ENCODE assay signal across 15 cellular contexts in the genomic region with DNA sequence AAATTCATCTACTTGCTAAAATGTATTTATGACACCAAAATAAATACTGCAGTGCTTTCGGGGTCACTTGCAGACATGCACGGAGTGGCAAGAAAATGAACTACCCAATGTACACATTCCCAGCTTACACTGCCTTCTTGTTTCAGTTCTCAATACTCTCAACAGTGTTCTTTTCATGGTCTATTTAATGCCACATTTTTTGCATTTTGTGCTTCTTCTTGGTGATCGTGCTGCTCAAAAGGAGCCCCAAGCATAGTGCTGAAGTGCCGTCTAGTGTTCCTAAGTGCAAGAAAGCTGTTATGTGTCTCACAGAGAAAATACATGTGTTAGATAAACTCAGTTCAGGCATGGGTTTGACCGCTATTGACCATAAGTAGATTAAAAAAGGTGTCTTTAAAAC.
DNase-seq lines count a peak whose midpoint lies in the region; ATAC-seq and TF ChIP-seq lines count a peak whose summit lies in the region.
"Had no signal": no experiment of that assay in that cellular context is flagged by ENCODE, and none has a peak within 500 bp of the region (broad histone marks: within the 10 kb centered on the region; RNA-seq: fewer than 3 reads in every experiment).

No MANE protein-coding gene starts in this region.

- H4K20me1 ChIP-seq in PC-9 (ENCODE audit: insufficient read depth): no peaks in the 10 kb centered on the region

- no peak overlapping the region for H3K4me2 ChIP-seq in PC-9
- H3K4me2 ChIP-seq: smooth muscle cell had no signal

- no peak for TF ChIP-seq CTCF in PC-9 (conservative IDR thresholded peaks at IDR 0.05)

- POLR2A ChIA-PET in PC-9 (lab: Charles Lee; ENCODE audit: unreplicated experiment): no interaction called here

- peaks cover 17% of the 10 kb centered on the region for H3K9me3 Mint-ChIP-seq in activated T-helper 2 cell treated with anti-CD3 and anti-CD28 coated beads, Interferon-gamma antibody, Interleukin-2, Interleukin-4, amounts not matched to agents 10 μg/mL and 5 μg/mL and 100 μg/mL, durations not matched to agents 14 hours and 24 hours and 36 hours

- H3K27ac Mint-ChIP-seq in activated T-helper 2 cell treated with anti-CD3 and anti-CD28 coated beads, Interferon-gamma antibody, Interleukin-2, Interleukin-4, amounts not matched to agents 10 μg/mL and 5 μg/mL and 100 μg/mL, durations not matched to agents 14 hours and 24 hours and 36 hours: no peak overlapping the region
- H3K27ac Mint-ChIP-seq: natural killer cell treated with Interleukin-12 subunit alpha and Interleukin-12 subunit beta and Interleukin-15 and Interleukin-18, amount 100 ng/mL, for 72 hours had no signal

- no peak overlapping the region for H3K27ac ChIP-seq in PC-9
- H3K27ac ChIP-seq: upper lobe of left lung had no signal

- no peaks in the 10 kb centered on the region; the same call in 1 of the 2 replicates for H3K9me2 ChIP-seq in PC-9 (ENCODE audit: insufficient read depth)

- no peaks in the 10 kb centered on the region for H3K27me3 Mint-ChIP-seq in activated T-helper 2 cell treated with anti-CD3 and anti-CD28 coated beads, Interferon-gamma antibody, Interleukin-2, Interleukin-4, amounts not matched to agents 10 μg/mL and 5 μg/mL and 100 μg/mL, durations not matched to agents 14 hours and 24 hours and 36 hours (ENCODE audit: low read depth)
- H3K27me3 Mint-ChIP-seq: natural killer cell treated with Interleukin-12 subunit alpha and Interleukin-12 subunit beta and Interleukin-15 and Interleukin-18, amount 100 ng/mL, for 72 hours had no signal

- no peak overlapping the region for H2AFZ ChIP-seq in PC-9

- CTCF ChIA-PET in PC-9 (lab: Charles Lee): no interaction called here

- no peaks in the 10 kb centered on the region for H3K36me3 Mint-ChIP-seq in activated T-helper 2 cell treated with anti-CD3 and anti-CD28 coated beads, Interferon-gamma antibody, Interleukin-2, Interleukin-4, amounts not matched to agents 10 μg/mL and 5 μg/mL and 100 μg/mL, durations not matched to agents 14 hours and 24 hours and 36 hours (ENCODE audit: low read depth)
- H3K36me3 Mint-ChIP-seq: natural killer cell treated with Interleukin-12 subunit alpha and Interleukin-12 subunit beta and Interleukin-15 and Interleukin-18, amount 100 ng/mL, for 72 hours had no signal

- H3F3A ChIP-seq in PC-9 (ENCODE audit: insufficient read depth, low read depth): no peaks in the 10 kb centered on the region

- no peaks in the 10 kb centered on the region for H3K9me3 ChIP-seq in adipocyte (ENCODE audit: control insufficient read depth, low read length)
- no peaks in the 10 kb centered on the region for H3K9me3 ChIP-seq in PC-9 (ENCODE audit: insufficient read depth, low read depth)
- H3K9me3 ChIP-seq: upper lobe of left lung had no signal

- H3K4me1 ChIP-seq in adipocyte (ENCODE audit: control insufficient read depth, insufficient read depth, low read length) (peaks cover under 1% of the 10 kb centered on the region), PC-9 (replicated peaks; ENCODE audit: insufficient read depth) (no peaks in the 10 kb centered on the region)
- H3K4me1 ChIP-seq: upper lobe of left lung had no signal

- ATAC-seq in GM21390 (IDR thresholded peaks at IDR 0.05; ENCODE audit: unreplicated experiment) (peak; percentile 87), HG03175 (IDR thresholded peaks at IDR 0.05; ENCODE audit: unreplicated experiment) (peak; percentile 68)
- ATAC-seq: HCT116; natural killer cell treated with Interleukin-12 subunit alpha and Interleukin-12 subunit beta and Interleukin-15 and Interleukin-18, amount 100 ng/mL, for 72 hours had no signal

- H3K4me1 Mint-ChIP-seq in activated T-helper 2 cell treated with anti-CD3 and anti-CD28 coated beads, Interferon-gamma antibody, Interleukin-2, Interleukin-4, amounts not matched to agents 10 μg/mL and 5 μg/mL and 100 μg/mL, durations not matched to agents 14 hours and 24 hours and 36 hours (ENCODE audit: low read depth): no peaks in the 10 kb centered on the region

- no TSS peak for BruUV-seq in PC-9 (replicated peaks; lab: Mats Ljungman, UMichigan)

- H3K4me3 Mint-ChIP-seq in activated T-helper 2 cell treated with anti-CD3 and anti-CD28 coated beads, Interferon-gamma antibody, Interleukin-2, Interleukin-4, amounts not matched to agents 10 μg/mL and 5 μg/mL and 100 μg/mL, durations not matched to agents 14 hours and 24 hours and 36 hours (ENCODE audit: low read depth): no peak overlapping the region
- H3K4me3 Mint-ChIP-seq: natural killer cell treated with Interleukin-12 subunit alpha and Interleukin-12 subunit beta and Interleukin-15 and Interleukin-18, amount 100 ng/mL, for 72 hours had no signal

- H3K79me2 ChIP-seq in PC-9 (ENCODE audit: low read depth): no peaks in the 10 kb centered on the region

- intact Hi-C loops in activated T-helper 2 cell treated with anti-CD3 and anti-CD28 coated beads, Interferon-gamma antibody, Interleukin-2, Interleukin-4, amounts not matched to agents 10 μg/mL and 5 μg/mL and 100 μg/mL, durations not matched to agents 14 hours and 24 hours and 36 hours (cut with micrococcal nuclease): no loop called here
- intact Hi-C loops in PC-9 (cut with micrococcal nuclease; ENCODE audit: unreplicated experiment): no loop called here

- no peaks in the 10 kb centered on the region for H3K36me3 ChIP-seq in adipocyte (ENCODE audit: control insufficient read depth, insufficient read depth, low read length, severe bottlenecking)
- no peaks in the 10 kb centered on the region for H3K36me3 ChIP-seq in PC-9 (ENCODE audit: low read depth)
- H3K36me3 ChIP-seq: upper lobe of left lung had no signal

- no peak overlapping the region for H3K9ac ChIP-seq in adipocyte (ENCODE audit: low read length)

- H3K4me3 ChIP-seq in adipocyte (ENCODE audit: low read length) (no peak overlapping the region), PC-9 (no peak overlapping the region)
- H3K4me3 ChIP-seq: smooth muscle cell, upper lobe of left lung had no signal

- H3K27me3 ChIP-seq in adipocyte (replicated peaks; ENCODE audit: control insufficient read depth, insufficient read depth, low read length) (no peaks in the 10 kb centered on the region), PC-9 (ENCODE audit: insufficient read depth, low read depth) (no peaks in the 10 kb centered on the region)
- H3K27me3 ChIP-seq: upper lobe of left lung had no signal

- DNase-seq in DMS79 (lab: John Stamatoyannopoulos, UW) (peak; percentile 82), adipocyte (ENCODE audit: low read depth) (peak; percentile 36), AML-193 (lab: John Stamatoyannopoulos, UW) (no peak), PC-9 (no peak)
- DNase-seq in stimulated activated CD4-positive, alpha-beta T cell treated with anti-CD3 and anti-CD28 coated beads, Interleukin-4, amount 100 ng/mL, for 4 hours: no peak
- DNase-seq in activated T-helper 2 cell treated with anti-CD3 and anti-CD28 coated beads, Interferon-gamma antibody, Interleukin-2, Interleukin-4, amounts not matched to agents 10 μg/mL and 5 μg/mL and 100 μg/mL, durations not matched to agents 14 hours and 24 hours and 36 hours (ENCODE audit: low spot score): no peak
- DNase-seq: effector CD4-positive, alpha-beta T cell; NCI-H1930; T1000; upper lobe of left lung had no signal

Comparison
In these comparisons a context has a peak if more than half of its experiments do, and no peak if none do; other contexts are left out.
1. DNase-seq: peak in DMS79 (single experiment) and adipocyte (single experiment); none in AML-193 (0 of 2), stimulated activated CD4-positive, alpha-beta T cell treated with anti-CD3 and anti-CD28 coated beads, Interleukin-4, amount 100 ng/mL, for 4 hours (0 of 2), activated T-helper 2 cell treated with anti-CD3 and anti-CD28 coated beads, Interferon-gamma antibody, Interleukin-2, Interleukin-4, amounts not matched to agents 10 μg/mL and 5 μg/mL and 100 μg/mL, durations not matched to agents 14 hours and 24 hours and 36 hours (single experiment) and PC-9 (0 of 2).